In the genomic region with DNA sequence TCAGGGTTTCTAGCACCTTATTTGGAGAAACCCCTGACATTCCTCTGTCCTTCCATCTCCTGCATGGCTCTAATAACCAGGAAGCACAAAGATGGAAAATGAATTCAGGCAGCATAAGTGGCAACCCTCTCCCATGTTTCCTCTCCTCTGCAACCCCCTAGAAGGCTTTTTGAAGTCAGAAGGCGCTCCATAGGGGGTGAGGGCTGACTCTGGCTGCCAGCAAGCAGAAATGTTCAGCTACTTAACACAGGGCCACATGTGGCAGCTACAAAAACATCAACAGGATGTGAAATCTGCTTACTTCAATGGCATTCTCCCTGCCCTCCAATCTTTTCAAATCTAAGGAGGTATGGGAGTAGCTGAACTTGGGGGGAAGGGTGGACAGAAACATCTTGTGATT, we compare ENCODE assay signal across 21 cellular contexts. TPM values are rescaled to one million over a fixed set of nuclear protein-coding genes. Genes with fewer than 3 reads are reported as not detected.
DNase-seq lines count a peak whose midpoint lies in the region; ATAC-seq, FAIRE-seq and TF ChIP-seq lines count a peak whose summit lies in the region.
"Had no signal": no experiment of that assay in that cellular context is flagged by ENCODE, and none has a peak within 500 bp of the region (broad histone marks: within the 10 kb centered on the region; RNA-seq: fewer than 3 reads in every experiment).

No MANE protein-coding gene starts in this region.

- WGBS in HUES64 = 65% methylated on average over 1 of the region's 1 CpG
- WGBS in K562 (ENCODE audit: insufficient coverage, low coverage, missing lambda C conversion rate) = 17% methylated on average over 1 of the region's 1 CpG
- WGBS in mesodermal cell (ENCODE audit: insufficient coverage in 2 of 2), 2 experiments = 71% methylated on average over 1 of the region's 1 CpG; no CpG with 5 or more reads in 1 of the 2 experiments

- DNase-seq in AG10803 (ENCODE audit: low read depth) (peak; percentile 8), K562 (ENCODE audit: extremely low read depth in 1 of 4, low spot score in 3 of 4) (no peak), cerebellum (ENCODE audit: low spot score) (no peak), superior temporal gyrus (ENCODE audit: extremely low spot score) (no peak), tibial artery (no peak)
- no peak for DNase-seq in central memory CD4-positive, alpha-beta T cell
- DNase-seq: 8988T; BE2C; Caco-2; CD4-positive, CD25-positive, alpha-beta regulatory T cell; GM23248; NCI-H1417 treated with DMSO at 0.1 percent for 48 hours; NCI-H1930; NCI-H345; NCI-H524 treated with DMSO at 0.1 percent for 48 hours; Right ventricle myocardium superior had no signal

- no peak for TF ChIP-seq EP300 in K562 (IDR thresholded peaks at IDR 0.05; ENCODE audit: low read length)

- no peak for TF ChIP-seq POLR2A in K562 (conservative IDR thresholded peaks at IDR 0.05)

- no peaks in the 10 kb centered on the region for H3K36me3 ChIP-seq in HUES64 (ENCODE audit: insufficient read depth, low read length)
- peaks cover 13% of the 10 kb centered on the region; the same call in 1 of the 3 replicates for H3K36me3 ChIP-seq in K562 (ENCODE audit: control insufficient read depth, insufficient read depth, low read length)
- H3K36me3 ChIP-seq in mesodermal cell (ENCODE audit: control insufficient read depth, insufficient read depth, low read length) = no peaks in the 10 kb centered on the region
- no peaks in the 10 kb centered on the region for H3K36me3 ChIP-seq in tibial artery
- H3K36me3 ChIP-seq: BE2C had no signal

- no peak for TF ChIP-seq RAD21 in K562 (CRISPR knock-in tag; conservative IDR thresholded peaks at IDR 0.05 in 1 of 2, IDR thresholded peaks at IDR 0.05 in 1 of 2)

- no peaks in the 10 kb centered on the region for H3K9me3 ChIP-seq in HUES64 (ENCODE audit: insufficient read depth, low read depth, low read length)
- no peaks in the 10 kb centered on the region for H3K9me3 ChIP-seq in K562 (replicated peaks; ENCODE audit: control insufficient read depth, insufficient read depth, low read depth, low read length)
- no peaks in the 10 kb centered on the region for H3K9me3 ChIP-seq in mesodermal cell (ENCODE audit: control insufficient read depth, low read length)
- H3K9me3 ChIP-seq in tibial artery = peaks cover 0 to 4% (median 0%) of the 10 kb centered on the region in 3 donors
- H3K9me3 ChIP-seq: BE2C, Caco-2 had no signal

- no peaks in the 10 kb centered on the region for H4K20me1 ChIP-seq in K562 (replicated peaks; ENCODE audit: control insufficient read depth, insufficient read depth, low read length)

- CTCF ChIA-PET in K562 (lab: Yijun Ruan, JAX; ENCODE audit: low intra/inter-chr PET ratio) = no interaction called here

- H3K27ac ChIP-seq in HUES64 (ENCODE audit: low read depth, low read length) (no peak overlapping the region), K562 (ENCODE audit: extremely low read depth, low read depth, low read length) (no peak overlapping the region), mesodermal cell (ENCODE audit: low read depth, low read length, severe bottlenecking) (peak overlapping the region; percentile 6), tibial artery (no peak overlapping the region)
- H3K27ac ChIP-seq: GM23248, KMS-11 had no signal

- intact Hi-C loops in K562 (cut with micrococcal nuclease) (no loop called here), tibial artery (cut with DNase I; ENCODE audit: low total_unique reads) (no loop called here)

- H3K4me1 ChIP-seq in HUES64 (ENCODE audit: insufficient read depth, low read length) (peaks cover 15% of the 10 kb centered on the region), K562 (replicated peaks in 1 of 2; ENCODE audit: control insufficient read depth in 2 of 2, insufficient read depth in 2 of 2, low read length in 2 of 2) (no peaks in the 10 kb centered on the region), mesodermal cell (ENCODE audit: control insufficient read depth, insufficient read depth, low read length, poor library complexity, severe bottlenecking) (peaks cover 4% of the 10 kb centered on the region), tibial artery (no peaks in the 10 kb centered on the region)
- H3K4me1 ChIP-seq: BE2C, Caco-2 had no signal

- no peak for FAIRE-seq in K562 (lab: Jason Lieb, UNC)
- FAIRE-seq: GM12878, RCC 7860 had no signal

- H3K4me3 ChIP-seq in AG10803 (ENCODE audit: low read length) = no peak overlapping the region
- no peak overlapping the region for H3K4me3 ChIP-seq in HUES64 (ENCODE audit: low read length)
- H3K4me3 ChIP-seq in K562 = no peak overlapping the region
- H3K4me3 ChIP-seq in mesodermal cell (ENCODE audit: extremely low read depth, insufficient read depth, low read length, poor library complexity, severe bottlenecking) = no peak overlapping the region
- H3K4me3 ChIP-seq in tibial artery = no peak overlapping the region
- H3K4me3 ChIP-seq: GM12878, GM23248 had no signal

- no peak for TF ChIP-seq CTCF in AG10803 (conservative IDR thresholded peaks at IDR 0.05; ENCODE audit: low read length)
- no peak for TF ChIP-seq CTCF in K562 (IDR thresholded peaks at IDR 0.05 in 2 of 3, conservative IDR thresholded peaks at IDR 0.05 in 1 of 3; ENCODE audit: insufficient read depth in 2 of 3, low read depth in 1 of 3, low read length in 3 of 3)
- TF ChIP-seq CTCF in tibial artery (IDR thresholded peaks at IDR 0.05) = no peak

- no peak for ATAC-seq in K562
- ATAC-seq: GM12878 had no signal

- H3K9ac ChIP-seq in HUES64 (ENCODE audit: low read depth, low read length) = 0 out of 2 replicates have a peak overlapping the region, but pooled peaks have one; percentile 22
- H3K9ac ChIP-seq in K562 (ENCODE audit: insufficient read depth in 1 of 2, low read depth in 2 of 2, low read length in 2 of 2) = no peak overlapping the region
- H3K9ac ChIP-seq: GM23248, KMS-11 had no signal

- POLR2A ChIA-PET in K562 (lab: Yijun Ruan, JAX) = interaction anchor here (0.8 kb wide), 1 partner anchor 15 kb away, joined by 4 read pairs; no protein-coding TSS in a partner anchor

- no peak overlapping the region for H3K4me2 ChIP-seq in K562 (ENCODE audit: insufficient read depth, low read length)
- H3K4me2 ChIP-seq: KMS-11 had no signal

- H3K9me1 ChIP-seq in K562 (ENCODE audit: control insufficient read depth, insufficient read depth, low read length) = no peaks in the 10 kb centered on the region

- peaks cover 9% of the 10 kb centered on the region; the same call in 2 of the 3 replicates for H3K79me2 ChIP-seq in K562 (ENCODE audit: control insufficient read depth, insufficient read depth, low read length)

- in situ Hi-C loops in K562 (cut with MboI) = no loop called here

- H3K27me3 ChIP-seq in HUES64 (ENCODE audit: insufficient read depth, low read length) (no peaks in the 10 kb centered on the region), K562 (ENCODE audit: control insufficient read depth in 2 of 2, insufficient read depth in 2 of 2, low read length in 2 of 2) (peaks cover 5 to 6% of the 10 kb centered on the region in 2 experiments; a peak in 3 of 5 replicates), tibial artery (no peaks in the 10 kb centered on the region)
- H3K27me3 ChIP-seq: BE2C had no signal

- no TSS peak for BruUV-seq in K562 (replicated peaks; lab: Mats Ljungman, UMichigan)

- H2AFZ ChIP-seq in K562 (ENCODE audit: low read depth, low read length) = 0 out of 2 replicates have a peak overlapping the region, but pooled peaks have one; percentile 4
- H2AFZ ChIP-seq: GM23248 had no signal

TF ChIP-seq in K562, 482 proteins besides CTCF, POLR2A, EP300 and RAD21 (continues in another document):
- TF ChIP-seq SMARCA5 (IDR thresholded peaks at IDR 0.05) (no peak), FIP1L1 (IDR thresholded peaks at IDR 0.05; ENCODE audit: low read depth, low read length, poor library complexity, severe bottlenecking) (no peak), E2F3 (CRISPR knock-in tag; IDR thresholded peaks at IDR 0.05) (no peak), BACH1 (tag; IDR thresholded peaks at IDR 0.05) (no peak), BRD9 (IDR thresholded peaks at IDR 0.05; ENCODE audit: low read depth, partially characterized antibody) (no peak)
- TF ChIP-seq, protein P1, sequence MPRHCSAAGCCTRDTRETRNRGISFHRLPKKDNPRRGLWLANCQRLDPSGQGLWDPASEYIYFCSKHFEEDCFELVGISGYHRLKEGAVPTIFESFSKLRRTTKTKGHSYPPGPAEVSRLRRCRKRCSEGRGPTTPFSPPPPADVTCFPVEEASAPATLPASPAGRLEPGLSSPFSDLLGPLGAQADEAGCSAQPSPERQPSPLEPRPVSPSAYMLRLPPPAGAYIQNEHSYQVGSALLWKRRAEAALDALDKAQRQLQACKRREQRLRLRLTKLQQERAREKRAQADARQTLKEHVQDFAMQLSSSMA (CRISPR knock-in tag; IDR thresholded peaks at IDR 0.05) = no peak

RNA-seq across cellular contexts. Expression of a gene that starts 55.2 kb away (rescaled TPM):
- polyA plus RNA-seq in HUES64 (2013, experiment 1 of 2) = 1.5 TPM
- 2.7 TPM for polyA plus RNA-seq in HUES64 (2013, experiment 2 of 2)
- total RNA-seq in K562 (2011; cell fraction: chromatin; rRNA removed; ENCODE audit: low replicate concordance) = 0.60 and 1.6 TPM in 2 replicates
- 2.1 and 2.3 TPM in 2 replicates for total RNA-seq in K562 (2011; cell fraction: nucleolus; rRNA removed)
- total RNA-seq in K562 (2011; cell fraction: nucleoplasm; rRNA removed) = 1.2 and 2.0 TPM in 2 replicates
- total RNA-seq in K562 (2014; rRNA removed) (2.2 and 4.2 TPM in 2 replicates), K562 (2014; rRNA removed; fragmentation: Illumina TruSeq; extraction: Trizol) (0.70 and 0.91 TPM in 2 replicates), K562 (2015; rRNA removed; fragmentation: Illumina TruSeq; extraction: Trizol) (0.90 and 0.94 TPM in 2 replicates), K562 (2021) (2.6 and 3.0 TPM in 2 replicates), cerebellum (14.6 TPM)
- polyA plus RNA-seq in K562 (2011; rRNA removed) (0.67 and 0.89 TPM in 2 replicates), K562 (2014; fragmentation: Illumina TruSeq; extraction: Trizol) (1.2 and 1.4 TPM in 2 replicates), K562 (2014; fragmentation: Nextera tagmentation; extraction: Ambion mirVana) (under 1 TPM; 0.20 to 0.21 TPM), K562 (2014; rRNA removed) (1.8 and 2.0 TPM in 2 replicates)
- 0.47 and 1.7 TPM in 2 replicates for polyA plus RNA-seq in K562 (2011; cell fraction: cytosol; rRNA removed)
- 1.9 and 3.0 TPM in 2 replicates for polyA plus RNA-seq in K562 (2011; cell fraction: nucleus; rRNA removed)
- 1.2 and 1.6 TPM in 2 replicates for polyA plus RNA-seq in K562 (2012)
- 0.32 and 0.66 TPM in 2 replicates for polyA minus RNA-seq in K562 (2011; rRNA and poly(A)+ RNA removed)
- polyA minus RNA-seq in K562 (2011; cell fraction: cytosol; rRNA and poly(A)+ RNA removed) = 1.5 TPM in 2 replicates
- polyA minus RNA-seq in K562 (2011; cell fraction: nucleus; rRNA and poly(A)+ RNA removed) = 2.2 and 3.9 TPM in 2 replicates
- 2.3 TPM for polyA plus RNA-seq in mesodermal cell (2013, experiment 1 of 2)
- polyA plus RNA-seq in mesodermal cell (2013, experiment 2 of 2) = 1.6 TPM
- total RNA-seq: GM12878 had no signal
- polyA plus RNA-seq: CD4-positive, CD25-positive, alpha-beta regulatory T cell had no signal
